ENCODE assay signal across 1 cellular context in genomic region chr5:123093279-123094226, GRCh38.
TF ChIP-seq lines count a peak whose summit lies in the region.

No MANE protein-coding gene starts in this region.

TF ChIP-seq in IMR-90, 13 proteins besides CTCF, POLR2A, EP300 and RAD21:
- TF ChIP-seq BHLHE40 (IDR thresholded peaks at IDR 0.05; ENCODE audit: low read depth, low read length) (no peak), RFX5 (IDR thresholded peaks at IDR 0.05; ENCODE audit: low read depth, low read length) (no peak), CHD1 (IDR thresholded peaks at IDR 0.05; ENCODE audit: low read depth, low read length) (no peak), USF2 (IDR thresholded peaks at IDR 0.05; ENCODE audit: low read depth, low read length) (no peak), FOS (IDR thresholded peaks at IDR 0.05; ENCODE audit: low read depth, low read length) (no peak), CEBPB (IDR thresholded peaks at IDR 0.05; ENCODE audit: low read depth, low read length) (no peak), RCOR1 (IDR thresholded peaks at IDR 0.05; ENCODE audit: insufficient replicate concordance, low read length) (no peak), ELK1 (IDR thresholded peaks at IDR 0.05; ENCODE audit: borderline replicate concordance, low read depth, low read length) (no peak), SMC3 (IDR thresholded peaks at IDR 0.05; ENCODE audit: low read depth, low read length) (no peak), NFE2L2 (IDR thresholded peaks at IDR 0.05; ENCODE audit: low read depth, low read length) (no peak), MAZ (IDR thresholded peaks at IDR 0.05; ENCODE audit: borderline replicate concordance, low read depth, low read length) (no peak), MXI1 (IDR thresholded peaks at IDR 0.05; ENCODE audit: borderline replicate concordance, low read depth, low read length) (no peak), MAFK (IDR thresholded peaks at IDR 0.05; ENCODE audit: low read depth, low read length) (no peak)
